20 cellular contexts compared by ENCODE assay signal in genomic region chr22:17241571-17242310, GRCh38. TPM values are rescaled to one million over a fixed set of nuclear protein-coding genes. Genes with fewer than 3 reads are reported as not detected.
DNase-seq lines count a peak whose midpoint lies in the region; ATAC-seq and TF ChIP-seq lines count a peak whose summit lies in the region.
"Had no signal": no experiment of that assay in that cellular context is flagged by ENCODE, and none has a peak within 500 bp of the region (broad histone marks: within the 10 kb centered on the region; RNA-seq: fewer than 3 reads in every experiment).

No MANE protein-coding gene starts in this region.

- 0 out of 2 replicates have a peak, but pooled peaks cover 3% of the 10 kb centered on the region for H3K9me3 ChIP-seq in OCI-LY3 (ENCODE audit: insufficient read depth, low read length)
- H3K9me3 ChIP-seq: adrenal gland had no signal

- H3K79me2 ChIP-seq in OCI-LY3 (ENCODE audit: low read length) = no peaks in the 10 kb centered on the region

- ATAC-seq in activated naive CD8-positive, alpha-beta T cell treated with anti-CD3 and anti-CD28 coated beads, Interleukin-2, amount 10 ng/mL, durations not matched to agents 7 days and 5 days (ENCODE audit: low read depth) = no peak
- ATAC-seq in left lobe of liver = peak; percentile 38
- peak; percentile 62 for ATAC-seq in stimulated activated memory B cell treated with anti-CD40 and anti-IgM and Interleukin-4, amounts not matched to agents 10 μg/mL and 1 μg/mL and 100 μg/mL, for 72 hours
- ATAC-seq: foreskin keratinocyte, Panc1 had no signal

- peak overlapping the region; percentile 45 for H3K27ac Mint-ChIP-seq in activated naive CD8-positive, alpha-beta T cell treated with anti-CD3 and anti-CD28 coated beads, Interleukin-2, amount 10 ng/mL, durations not matched to agents 7 days and 5 days
- no peak overlapping the region for H3K27ac Mint-ChIP-seq in activated naive CD8-positive, alpha-beta T cell treated with anti-CD3 and anti-CD28 coated beads for 36 hours
- H3K27ac Mint-ChIP-seq in stimulated activated memory B cell treated with anti-CD40 and anti-IgM and Interleukin-4, amounts not matched to agents 10 μg/mL and 1 μg/mL and 100 μg/mL, for 72 hours = peak overlapping the region; percentile 88
- H3K27ac Mint-ChIP-seq: progenitor cell of endocrine pancreas had no signal

- no peak for TF ChIP-seq CTCF in OCI-LY3 (IDR thresholded peaks at IDR 0.05; ENCODE audit: low read depth, low read length)

- H3K36me3 ChIP-seq in OCI-LY3 (replicated peaks; ENCODE audit: low read depth, low read length) = peaks cover 9% of the 10 kb centered on the region
- H3K36me3 ChIP-seq: adrenal gland had no signal

- H3K27me3 Mint-ChIP-seq in activated naive CD8-positive, alpha-beta T cell treated with anti-CD3 and anti-CD28 coated beads, Interleukin-2, amount 10 ng/mL, durations not matched to agents 7 days and 5 days = no peaks in the 10 kb centered on the region
- H3K27me3 Mint-ChIP-seq in activated naive CD8-positive, alpha-beta T cell treated with anti-CD3 and anti-CD28 coated beads for 36 hours = no peaks in the 10 kb centered on the region
- H3K27me3 Mint-ChIP-seq in stimulated activated memory B cell treated with anti-CD40 and anti-IgM and Interleukin-4, amounts not matched to agents 10 μg/mL and 1 μg/mL and 100 μg/mL, for 72 hours = no peaks in the 10 kb centered on the region
- H3K27me3 Mint-ChIP-seq: progenitor cell of endocrine pancreas had no signal

- no peaks in the 10 kb centered on the region for H3K27me3 ChIP-seq in OCI-LY3 (ENCODE audit: low read depth, low read length)
- H3K27me3 ChIP-seq: foreskin keratinocyte had no signal

- H4K20me1 ChIP-seq in OCI-LY3 (ENCODE audit: insufficient read depth, low read length) = no peaks in the 10 kb centered on the region

- DNase-seq in activated naive CD8-positive, alpha-beta T cell treated with anti-CD3 and anti-CD28 coated beads, Interleukin-2, amount 10 ng/mL, durations not matched to agents 7 days and 5 days = no peak
- DNase-seq in activated naive CD8-positive, alpha-beta T cell treated with anti-CD3 and anti-CD28 coated beads for 36 hours = no peak
- DNase-seq in left lobe of liver (ENCODE audit: low spot score) (no peak), HUDEP-2 (lab: John Stamatoyannopoulos, UW; ENCODE audit: unreplicated experiment in 76 of 76) (no peak), OCI-M2 (lab: John Stamatoyannopoulos, UW; ENCODE audit: unreplicated experiment) (no peak), HEK293T (ENCODE audit: extremely low spot score) (no peak)
- DNase-seq: ACHN; activated CD4-positive, alpha-beta T cell treated with anti-CD3 and anti-CD28 coated beads, Interleukin-2, amount 50 U/mL, for 1 hour; activated T-cell treated with anti-CD3 and anti-CD28 coated beads, Interleukin-2, amount 50 U/mL, for 48 hours; cerebellar nuclear complex; foreskin keratinocyte; GF-D8; KG1; NCI-H1694 had no signal

- H3K4me3 Mint-ChIP-seq in activated naive CD8-positive, alpha-beta T cell treated with anti-CD3 and anti-CD28 coated beads, Interleukin-2, amount 10 ng/mL, durations not matched to agents 7 days and 5 days = no peak overlapping the region
- no peak overlapping the region for H3K4me3 Mint-ChIP-seq in activated naive CD8-positive, alpha-beta T cell treated with anti-CD3 and anti-CD28 coated beads for 36 hours
- H3K4me3 Mint-ChIP-seq in stimulated activated memory B cell treated with anti-CD40 and anti-IgM and Interleukin-4, amounts not matched to agents 10 μg/mL and 1 μg/mL and 100 μg/mL, for 72 hours = no peak overlapping the region

- peak overlapping the region; percentile 92 for H3K27ac ChIP-seq in OCI-LY3 (ENCODE audit: low read length)
- H3K27ac ChIP-seq: foreskin keratinocyte had no signal

- peaks cover 20% of the 10 kb centered on the region for H3K4me1 Mint-ChIP-seq in activated naive CD8-positive, alpha-beta T cell treated with anti-CD3 and anti-CD28 coated beads, Interleukin-2, amount 10 ng/mL, durations not matched to agents 7 days and 5 days
- H3K4me1 Mint-ChIP-seq in activated naive CD8-positive, alpha-beta T cell treated with anti-CD3 and anti-CD28 coated beads for 36 hours = peaks cover 11% of the 10 kb centered on the region
- H3K4me1 Mint-ChIP-seq in stimulated activated memory B cell treated with anti-CD40 and anti-IgM and Interleukin-4, amounts not matched to agents 10 μg/mL and 1 μg/mL and 100 μg/mL, for 72 hours = peaks cover 39% of the 10 kb centered on the region

- no peak overlapping the region for H3K4me3 ChIP-seq in OCI-LY3 (ENCODE audit: low read length)
- H3K4me3 ChIP-seq: adrenal gland had no signal

- CTCF ChIA-PET in HEK293T (lab: Yijun Ruan, JAX) = interaction anchor here (0.6 kb wide), 1 partner anchor 70 kb away, joined by 3 read pairs; no protein-coding TSS in a partner anchor

- H3K9ac ChIP-seq in OCI-LY3 (ENCODE audit: low read length) = peak overlapping the region; percentile 53; the same call in 1 of the 2 replicates

- H3K36me3 Mint-ChIP-seq in activated naive CD8-positive, alpha-beta T cell treated with anti-CD3 and anti-CD28 coated beads, Interleukin-2, amount 10 ng/mL, durations not matched to agents 7 days and 5 days = no peaks in the 10 kb centered on the region
- H3K36me3 Mint-ChIP-seq in activated naive CD8-positive, alpha-beta T cell treated with anti-CD3 and anti-CD28 coated beads for 36 hours = no peaks in the 10 kb centered on the region
- H3K36me3 Mint-ChIP-seq in stimulated activated memory B cell treated with anti-CD40 and anti-IgM and Interleukin-4, amounts not matched to agents 10 μg/mL and 1 μg/mL and 100 μg/mL, for 72 hours = no peaks in the 10 kb centered on the region

- POLR2A ChIA-PET in activated naive CD8-positive, alpha-beta T cell treated with anti-CD3 and anti-CD28 coated beads, Interleukin-2, amount 10 ng/mL, durations not matched to agents 7 days and 5 days (lab: Charles Lee) = no interaction called here
- POLR2A ChIA-PET in HEK293T (lab: Yijun Ruan, JAX) = interaction anchor here (1.0 kb wide), 1 partner anchor 12 kb away, joined by 3 read pairs; no protein-coding TSS in a partner anchor

- H3K4me2 ChIP-seq in OCI-LY3 (ENCODE audit: low read length) = peak overlapping the region; percentile 89

- H3K4me1 ChIP-seq in OCI-LY3 (ENCODE audit: low read length) = peaks cover 81% of the 10 kb centered on the region
- H3K4me1 ChIP-seq: adrenal gland, foreskin keratinocyte had no signal

- H2AFZ ChIP-seq in OCI-LY3 (ENCODE audit: low read depth, low read length) = peak overlapping the region; percentile 10; the same call in 1 of the 2 replicates

- H3K9me3 Mint-ChIP-seq in activated naive CD8-positive, alpha-beta T cell treated with anti-CD3 and anti-CD28 coated beads, Interleukin-2, amount 10 ng/mL, durations not matched to agents 7 days and 5 days = no peaks in the 10 kb centered on the region
- no peaks in the 10 kb centered on the region for H3K9me3 Mint-ChIP-seq in activated naive CD8-positive, alpha-beta T cell treated with anti-CD3 and anti-CD28 coated beads for 36 hours
- no peaks in the 10 kb centered on the region for H3K9me3 Mint-ChIP-seq in stimulated activated memory B cell treated with anti-CD40 and anti-IgM and Interleukin-4, amounts not matched to agents 10 μg/mL and 1 μg/mL and 100 μg/mL, for 72 hours

TF ChIP-seq in HEK293T, 16 proteins besides CTCF, POLR2A, EP300 and RAD21:
- TF ChIP-seq SUZ12 (IDR thresholded peaks at IDR 0.05) (no peak), CTBP1 (IDR thresholded peaks at IDR 0.05; ENCODE audit: borderline replicate concordance) (no peak), ELF4 (IDR thresholded peaks at IDR 0.05) (no peak), L3MBTL2 (conservative IDR thresholded peaks at IDR 0.05) (no peak), PKNOX1 (IDR thresholded peaks at IDR 0.05) (no peak), ZNF384 (IDR thresholded peaks at IDR 0.05) (no peak), TARDBP (IDR thresholded peaks at IDR 0.05) (no peak), FOXK2 (IDR thresholded peaks at IDR 0.05) (no peak), BHLHE40 (IDR thresholded peaks at IDR 0.05; ENCODE audit: borderline replicate concordance) (no peak), FOXM1 (IDR thresholded peaks at IDR 0.05; ENCODE audit: borderline replicate concordance) (no peak), ARNT (IDR thresholded peaks at IDR 0.05) (no peak), FOXA1 (IDR thresholded peaks at IDR 0.05) (no peak), NFRKB (IDR thresholded peaks at IDR 0.05) (no peak), HDGF (IDR thresholded peaks at IDR 0.05; ENCODE audit: borderline replicate concordance) (no peak), LEF1 (IDR thresholded peaks at IDR 0.05; ENCODE audit: borderline replicate concordance) (no peak), SP1 (IDR thresholded peaks at IDR 0.05) (no peak)

RNA-seq across cellular contexts. Expression of gene ADA2, which starts 22.5 kb away (rescaled TPM):
- 10 to 100 TPM; 81.6 to 90.6 TPM for total RNA-seq in activated naive CD8-positive, alpha-beta T cell treated with anti-CD3 and anti-CD28 coated beads, Interleukin-2, amount 10 ng/mL, durations not matched to agents 7 days and 5 days
- total RNA-seq in activated naive CD8-positive, alpha-beta T cell treated with anti-CD3 and anti-CD28 coated beads for 36 hours = 1 to 10 TPM; 7.0 to 7.1 TPM
- 5.7 TPM for total RNA-seq in left lobe of liver
- total RNA-seq: NCI-H460 had no signal

Comparison
In these comparisons a context has a peak if more than half of its experiments do, and no peak if none do; other contexts are left out.
1. RNA of gene ADA2, which starts 22.5 kb away (total RNA-seq): 81.6 to 90.6 TPM in activated naive CD8-positive, alpha-beta T cell treated with anti-CD3 and anti-CD28 coated beads, Interleukin-2, amount 10 ng/mL, durations not matched to agents 7 days and 5 days; 7.0 to 7.1 TPM in activated naive CD8-positive, alpha-beta T cell treated with anti-CD3 and anti-CD28 coated beads for 36 hours and 5.7 TPM in left lobe of liver (single experiment); every median in the first group is over 10 times any median in the second.